Comparison of ENCODE assay signal across 10 cellular contexts in genomic region chr10:77622822-77623410, GRCh38. TPM values are rescaled to one million over a fixed set of nuclear protein-coding genes. Genes with fewer than 3 reads are reported as not detected.
DNase-seq lines count a peak whose midpoint lies in the region; ATAC-seq, FAIRE-seq and TF ChIP-seq lines count a peak whose summit lies in the region.
"Had no signal": no experiment of that assay in that cellular context is flagged by ENCODE, and none has a peak within 500 bp of the region (broad histone marks: within the 10 kb centered on the region; RNA-seq: fewer than 3 reads in every experiment).

No MANE protein-coding gene starts in this region.

- ATAC-seq in GM21423 (IDR thresholded peaks at IDR 0.05; ENCODE audit: unreplicated experiment) (peak; percentile 74), HG03378 (IDR thresholded peaks at IDR 0.05; ENCODE audit: unreplicated experiment) (peak; percentile 78)

- TF ChIP-seq EP300 in stomach (IDR thresholded peaks at IDR 0.05) = no peak

- WGBS in adrenal gland, 4 donors = 21 to 27% (median 25%) methylated on average over 5 of the region's 5 CpGs
- WGBS in stomach, 5 donors = 38 to 48% (median 45%) methylated on average over 5 of the region's 5 CpGs
- 25 to 31% (median 27%) methylated on average over 5 of the region's 5 CpGs for WGBS in small intestine, 3 donors

- H3K9me3 ChIP-seq in adrenal gland (replicated peaks in 1 of 3) (no peaks in the 10 kb centered on the region), stomach (no peaks in the 10 kb centered on the region), small intestine (ENCODE audit: control insufficient read depth, low read depth) (no peaks in the 10 kb centered on the region)
- H3K9me3 ChIP-seq: SJSA1 had no signal

- no peaks in the 10 kb centered on the region for H3K9me3 Mint-ChIP-seq in activated CD4-positive, alpha-beta T cell treated with anti-CD3 and anti-CD28 coated beads, Interleukin-2, amount 10 ng/mL, durations not matched to agents 7 days and 5 days

- H3K27ac ChIP-seq in adrenal gland (peak overlapping the region in 3 of 5 donors; percentile 9 to 65 (median 54)), stomach (peak overlapping the region in 3 of 5 donors; percentile 19 to 54 (median 37)), small intestine (ENCODE audit: low read depth in 1 of 2, low read length in 1 of 2) (no peak overlapping the region)
- H3K27ac ChIP-seq: SJSA1 had no signal

- no peak for FAIRE-seq in small intestine (lab: Jason Lieb, UNC)
- FAIRE-seq: endometrium had no signal

- H3K36me3 Mint-ChIP-seq in activated CD4-positive, alpha-beta T cell treated with anti-CD3 and anti-CD28 coated beads, Interleukin-2, amount 10 ng/mL, durations not matched to agents 7 days and 5 days (ENCODE audit: low read depth) = no peaks in the 10 kb centered on the region

- peaks cover 2 to 22% of the 10 kb centered on the region in 2 donors for H3K4me1 ChIP-seq in adrenal gland (replicated peaks in 1 of 2)
- H3K4me1 ChIP-seq in stomach = peaks cover 0 to 50% (median 24%) of the 10 kb centered on the region in 4 donors
- no peaks in the 10 kb centered on the region for H3K4me1 ChIP-seq in small intestine (ENCODE audit: control insufficient read depth in 2 of 2, insufficient read depth in 1 of 2, low read depth in 1 of 2, low read length in 1 of 2)

- no peak for TF ChIP-seq CTCF in adrenal gland (IDR thresholded peaks at IDR 0.05)
- TF ChIP-seq CTCF in stomach (IDR thresholded peaks at IDR 0.05) = no peak

- H3K36me3 ChIP-seq in adrenal gland (replicated peaks in 1 of 2) (no peaks in the 10 kb centered on the region), stomach (no peaks in the 10 kb centered on the region), small intestine (ENCODE audit: control insufficient read depth in 2 of 2, insufficient read depth in 2 of 2, low read length in 2 of 2) (no peaks in the 10 kb centered on the region)
- H3K36me3 ChIP-seq: SJSA1 had no signal

- H3K4me1 Mint-ChIP-seq in activated CD4-positive, alpha-beta T cell treated with anti-CD3 and anti-CD28 coated beads, Interleukin-2, amount 10 ng/mL, durations not matched to agents 7 days and 5 days = peaks cover 4% of the 10 kb centered on the region

- POLR2A ChIA-PET in activated CD4-positive, alpha-beta T cell treated with anti-CD3 and anti-CD28 coated beads, Interleukin-2, amount 10 ng/mL, durations not matched to agents 7 days and 5 days (lab: Charles Lee) = no interaction called here

- H3K27me3 Mint-ChIP-seq in activated CD4-positive, alpha-beta T cell treated with anti-CD3 and anti-CD28 coated beads, Interleukin-2, amount 10 ng/mL, durations not matched to agents 7 days and 5 days = peaks cover 7% of the 10 kb centered on the region

- intact Hi-C loops in adrenal gland (cut with DNase I) = no loop called here
- intact Hi-C loops in stomach (cut with DNase I; ENCODE audit: low total_unique reads) = no loop called here

- no peaks in the 10 kb centered on the region for H3K27me3 ChIP-seq in adrenal gland
- H3K27me3 ChIP-seq in stomach = no peaks in the 10 kb centered on the region
- H3K27me3 ChIP-seq in small intestine (ENCODE audit: control insufficient read depth in 2 of 2, insufficient read depth in 2 of 2, low read length in 2 of 2) = no peaks in the 10 kb centered on the region
- H3K27me3 ChIP-seq: SJSA1 had no signal

- H3K27ac Mint-ChIP-seq in activated CD4-positive, alpha-beta T cell treated with anti-CD3 and anti-CD28 coated beads, Interleukin-2, amount 10 ng/mL, durations not matched to agents 7 days and 5 days = no peak overlapping the region

- DNase-seq in adrenal gland = no peak
- no peak for DNase-seq in stomach
- no peak for DNase-seq in small intestine
- DNase-seq in NCI-H524 (lab: John Stamatoyannopoulos, UW) = no peak
- DNase-seq in activated CD4-positive, alpha-beta T cell treated with anti-CD3 and anti-CD28 coated beads, Interleukin-2, amount 10 ng/mL, durations not matched to agents 7 days and 5 days = no peak
- no peak for DNase-seq in DMS53 treated with DMSO at 0.1 percent for 48 hours (lab: John Stamatoyannopoulos, UW; ENCODE audit: unreplicated experiment)

- H3K4me3 ChIP-seq in adrenal gland = no peak overlapping the region
- no peak overlapping the region for H3K4me3 ChIP-seq in stomach
- no peak overlapping the region for H3K4me3 ChIP-seq in small intestine (ENCODE audit: low read depth in 1 of 2, low read length in 2 of 2)
- H3K4me3 ChIP-seq: SJSA1 had no signal

- CTCF ChIA-PET in activated CD4-positive, alpha-beta T cell treated with anti-CD3 and anti-CD28 coated beads, Interleukin-2, amount 10 ng/mL, durations not matched to agents 7 days and 5 days (lab: Charles Lee) = no interaction called here

- no peak overlapping the region for H3K4me3 Mint-ChIP-seq in activated CD4-positive, alpha-beta T cell treated with anti-CD3 and anti-CD28 coated beads, Interleukin-2, amount 10 ng/mL, durations not matched to agents 7 days and 5 days

- no peak for TF ChIP-seq POLR2A in adrenal gland (IDR thresholded peaks at IDR 0.05)
- TF ChIP-seq POLR2A in stomach (IDR thresholded peaks at IDR 0.05) = no peak

RNA-seq across cellular contexts. Expression of gene KCNMA1, which starts 14.7 kb away (rescaled TPM):
- total RNA-seq in adrenal gland (10 to 100 TPM in 5 of 8 donors, 1 to 10 TPM in 3; 6.7 to 21.7 (median 13.2) TPM), stomach (100 to 1,000 TPM in 2 of 5 donors, 10 to 100 TPM in 3; 41.4 to 155 (median 76.9) TPM)
- polyA plus RNA-seq in adrenal gland (10 to 100 TPM in 2 of 3 donors, 1 to 10 TPM in 1; 6.4 to 17.3 (median 11.7) TPM), stomach (10 to 100 TPM in 1 of 3 donors, 1 to 10 TPM in 1, under 1 TPM in 1; 0.92 to 26.0 (median 2.8) TPM), small intestine (1 to 10 TPM; 2.7 to 8.6 (median 6.9) TPM)
- total RNA-seq in activated CD4-positive, alpha-beta T cell treated with anti-CD3 and anti-CD28 coated beads, Interleukin-2, amount 10 ng/mL, durations not matched to agents 7 days and 5 days = not detected

Comparison
In these comparisons a context has a peak if more than half of its experiments do, and no peak if none do; other contexts are left out.
1. H3K27ac ChIP-seq: peak in adrenal gland (3 of 5) and stomach (3 of 5); none in small intestine (0 of 2).
2. RNA of gene KCNMA1, which starts 14.7 kb away (total RNA-seq): 41.4 to 155 TPM in stomach and 6.7 to 21.7 TPM in adrenal gland; not detected in activated CD4-positive, alpha-beta T cell treated with anti-CD3 and anti-CD28 coated beads, Interleukin-2, amount 10 ng/mL, durations not matched to agents 7 days and 5 days; every median in the first group is over 4 times any median in the second.